ENCODE assay signal across 29 cellular contexts in genomic region chr12:110105159-110105558, GRCh38. TPM values are rescaled to one million over a fixed set of nuclear protein-coding genes. Genes with fewer than 3 reads are reported as not detected.
DNase-seq lines count a peak whose midpoint lies in the region; ATAC-seq, FAIRE-seq and TF ChIP-seq lines count a peak whose summit lies in the region.
"Had no signal": no experiment of that assay in that cellular context is flagged by ENCODE, and none has a peak within 500 bp of the region (broad histone marks: within the 10 kb centered on the region; RNA-seq: fewer than 3 reads in every experiment).

No MANE protein-coding gene starts in this region.

- H3K4me3 ChIP-seq in Loucy (ENCODE audit: low read length, poor library complexity, severe bottlenecking), result no peak overlapping the region
- H3K4me3 ChIP-seq in muscle layer of duodenum (ENCODE audit: low read depth in 1 of 2, low read length in 2 of 2), result no peak overlapping the region
- H3K4me3 ChIP-seq in small intestine (ENCODE audit: low read depth in 1 of 2, low read length in 2 of 2), result no peak overlapping the region
- H3K4me3 ChIP-seq: cardiac muscle cell, dorsolateral prefrontal cortex, mucosa of descending colon had no signal

- H3K36me3 Mint-ChIP-seq in dendritic cell treated with granulocyte-macrophage colony-stimulating factor and Interleukin-4, amounts not matched to agents 40 ng/mL and 50 ng/mL, for 4 days (ENCODE audit: low read depth), result no peaks in the 10 kb centered on the region
- no peaks in the 10 kb centered on the region for H3K36me3 Mint-ChIP-seq in stimulated activated naive B cell treated with anti-CD40 and anti-IgM and Interleukin-4, amounts not matched to agents 10 μg/mL and 1 μg/mL and 100 μg/mL, for 72 hours
- H3K36me3 Mint-ChIP-seq in WTC11, result no peaks in the 10 kb centered on the region
- H3K36me3 Mint-ChIP-seq: stimulated activated effector memory CD8-positive, alpha-beta T cell treated with anti-CD3 and anti-CD28 coated beads, Interleukin-12 subunit alpha, Interleukin-12 subunit beta, amount 100 ng/mL, for 72 hours had no signal

- H3K9me3 ChIP-seq in Loucy (ENCODE audit: insufficient read depth, low read depth, low read length) (no peaks in the 10 kb centered on the region), muscle layer of duodenum (ENCODE audit: control insufficient read depth in 1 of 2, low read length in 2 of 2) (no peaks in the 10 kb centered on the region), small intestine (ENCODE audit: control insufficient read depth, low read depth) (no peaks in the 10 kb centered on the region)
- H3K9me3 ChIP-seq: mucosa of descending colon, testis had no signal

- H3K9me3 Mint-ChIP-seq in dendritic cell treated with granulocyte-macrophage colony-stimulating factor and Interleukin-4, amounts not matched to agents 40 ng/mL and 50 ng/mL, for 4 days, result no peaks in the 10 kb centered on the region
- H3K9me3 Mint-ChIP-seq in stimulated activated naive B cell treated with anti-CD40 and anti-IgM and Interleukin-4, amounts not matched to agents 10 μg/mL and 1 μg/mL and 100 μg/mL, for 72 hours, result no peaks in the 10 kb centered on the region
- peaks cover 4% of the 10 kb centered on the region; the same call in 1 of the 2 replicates for H3K9me3 Mint-ChIP-seq in WTC11
- H3K9me3 Mint-ChIP-seq: activated T-cell treated with anti-CD3 and anti-CD28 coated beads, Interleukin-2, amount 50 U/mL, for 4 hours; neural crest cell; stimulated activated effector memory CD8-positive, alpha-beta T cell treated with anti-CD3 and anti-CD28 coated beads, Interleukin-12 subunit alpha, Interleukin-12 subunit beta, amount 100 ng/mL, for 72 hours had no signal

- H3K4me1 Mint-ChIP-seq in dendritic cell treated with granulocyte-macrophage colony-stimulating factor and Interleukin-4, amounts not matched to agents 40 ng/mL and 50 ng/mL, for 4 days (ENCODE audit: low read depth), result peaks cover 40% of the 10 kb centered on the region
- peaks cover 17 to 24% of the 10 kb centered on the region in 2 donors for H3K4me1 Mint-ChIP-seq in stimulated activated naive B cell treated with anti-CD40 and anti-IgM and Interleukin-4, amounts not matched to agents 10 μg/mL and 1 μg/mL and 100 μg/mL, for 72 hours
- peaks cover 15% of the 10 kb centered on the region for H3K4me1 Mint-ChIP-seq in WTC11

- ATAC-seq in stimulated activated naive B cell treated with anti-CD40 and anti-IgM and Interleukin-4, amounts not matched to agents 10 μg/mL and 1 μg/mL and 100 μg/mL, for 72 hours (replicated peaks), result no peak
- ATAC-seq in WTC11, result no peak
- ATAC-seq: activated T-cell treated with anti-CD3 and anti-CD28 coated beads, Interleukin-2, amount 50 U/mL, for 4 hours; mucosa of descending colon; SK-N-SH treated with all-trans-retinoic acid at 6 μM for 48 hours; stimulated activated effector memory CD8-positive, alpha-beta T cell treated with anti-CD3 and anti-CD28 coated beads, Interleukin-12 subunit alpha, Interleukin-12 subunit beta, amount 100 ng/mL, for 72 hours had no signal

- H3K27me3 ChIP-seq in Loucy (ENCODE audit: insufficient read depth, low read length, poor library complexity, severe bottlenecking) (no peaks in the 10 kb centered on the region), muscle layer of duodenum (ENCODE audit: low read depth, low read length) (no peaks in the 10 kb centered on the region), small intestine (ENCODE audit: control insufficient read depth in 2 of 2, insufficient read depth in 2 of 2, low read length in 2 of 2) (no peaks in the 10 kb centered on the region)
- H3K27me3 ChIP-seq: cardiac muscle cell, dorsolateral prefrontal cortex, testis had no signal

- intact Hi-C loops in dendritic cell treated with granulocyte-macrophage colony-stimulating factor and Interleukin-4, amounts not matched to agents 40 ng/mL and 50 ng/mL, for 4 days (cut with micrococcal nuclease), result loop anchor here (10.0 kb wide), 1 partner anchor 180 kb away; the partner anchor contains the start of gene ATP2A2

- no peak for DNase-seq in stimulated activated naive B cell treated with anti-CD40 and anti-IgM and Interleukin-4, amounts not matched to agents 10 μg/mL and 1 μg/mL and 100 μg/mL, for 72 hours
- no peak for DNase-seq in AG20443 (ENCODE audit: low spot score)
- DNase-seq in urothelium cell line (ENCODE audit: low spot score), result no peak
- DNase-seq in small intestine, result no peak
- DNase-seq in WTC11 (ENCODE audit: low spot score), result no peak
- DNase-seq: activated CD4-positive, alpha-beta T cell treated with anti-CD3 and anti-CD28 coated beads, Interleukin-2, amount 10 ng/mL, durations not matched to agents 24 days and 14 days; activated naive CD4-positive, alpha-beta T cell treated with Interleukin-2 at 50 U/mL for 16 hours; activated T-cell treated with anti-CD3 and anti-CD28 coated beads, Interleukin-2, amount 50 U/mL, for 4 hours; dorsolateral prefrontal cortex; H7; hypothalamus; mucosa of descending colon; NCI-H1048; NCI-H1930; NCI-H69; RPMI8226; stimulated activated CD4-positive, alpha-beta T cell treated with anti-CD3 and anti-CD28 coated beads, Interleukin-2, amount 100 ng/mL, for 48 hours; testis had no signal

- H2AFZ ChIP-seq in Loucy (ENCODE audit: low read length), result 0 out of 2 replicates have a peak overlapping the region, but pooled peaks have one; percentile 66

- no peaks in the 10 kb centered on the region for H3K9me2 ChIP-seq in Loucy (replicated peaks; ENCODE audit: low read depth, low read length)

- H3K27ac ChIP-seq in muscle layer of duodenum (ENCODE audit: low read length) (peak overlapping the region; percentile 70), small intestine (ENCODE audit: low read depth in 1 of 2, low read length in 1 of 2) (peak overlapping the region in 1 of 2 donors; percentile 77)

- TF ChIP-seq CTCF in Loucy (conservative IDR thresholded peaks at IDR 0.05; ENCODE audit: low read length) (no peak), WTC11 (IDR thresholded peaks at IDR 0.05) (no peak)

- peaks cover 3% of the 10 kb centered on the region for H3K4me1 ChIP-seq in Loucy (ENCODE audit: insufficient read depth, low read length, poor library complexity, severe bottlenecking)
- H3K4me1 ChIP-seq in muscle layer of duodenum (ENCODE audit: control insufficient read depth in 1 of 2, insufficient read depth in 2 of 2, low read length in 2 of 2), result peaks cover 0 to 30% of the 10 kb centered on the region in 2 donors
- H3K4me1 ChIP-seq in small intestine (ENCODE audit: control insufficient read depth in 2 of 2, insufficient read depth in 1 of 2, low read depth in 1 of 2, low read length in 1 of 2), result no peaks in the 10 kb centered on the region

- H3K79me2 ChIP-seq in Loucy (ENCODE audit: insufficient read depth, low read length), result no peaks in the 10 kb centered on the region

- no peak overlapping the region for H3K9ac ChIP-seq in Loucy (ENCODE audit: low read depth, low read length, poor library complexity, severe bottlenecking)

- FAIRE-seq in urothelium cell line (lab: Jason Lieb, UNC) (no peak), small intestine (lab: Jason Lieb, UNC) (no peak)
- FAIRE-seq: D721Med, GM12892, islet of Langerhans had no signal

- H3K27me3 Mint-ChIP-seq in dendritic cell treated with granulocyte-macrophage colony-stimulating factor and Interleukin-4, amounts not matched to agents 40 ng/mL and 50 ng/mL, for 4 days, result no peaks in the 10 kb centered on the region
- H3K27me3 Mint-ChIP-seq in stimulated activated naive B cell treated with anti-CD40 and anti-IgM and Interleukin-4, amounts not matched to agents 10 μg/mL and 1 μg/mL and 100 μg/mL, for 72 hours, result no peaks in the 10 kb centered on the region
- peaks cover 4% of the 10 kb centered on the region; the same call in 1 of the 2 replicates for H3K27me3 Mint-ChIP-seq in WTC11 (ENCODE audit: low read depth)

- no peaks in the 10 kb centered on the region for H3K36me3 ChIP-seq in Loucy (ENCODE audit: insufficient read depth, low read length)
- H3K36me3 ChIP-seq in muscle layer of duodenum (ENCODE audit: control insufficient read depth in 1 of 2, insufficient read depth in 2 of 2, low read length in 2 of 2), result no peaks in the 10 kb centered on the region
- H3K36me3 ChIP-seq in small intestine (ENCODE audit: control insufficient read depth in 2 of 2, insufficient read depth in 2 of 2, low read length in 2 of 2), result no peaks in the 10 kb centered on the region
- H3K36me3 ChIP-seq: cardiac muscle cell had no signal

- no peaks in the 10 kb centered on the region for H3F3A ChIP-seq in Loucy (ENCODE audit: low read depth)

- peak overlapping the region; percentile 13 for H3K27ac Mint-ChIP-seq in dendritic cell treated with granulocyte-macrophage colony-stimulating factor and Interleukin-4, amounts not matched to agents 40 ng/mL and 50 ng/mL, for 4 days
- H3K27ac Mint-ChIP-seq in stimulated activated naive B cell treated with anti-CD40 and anti-IgM and Interleukin-4, amounts not matched to agents 10 μg/mL and 1 μg/mL and 100 μg/mL, for 72 hours, result peak overlapping the region; percentile 43
- H3K27ac Mint-ChIP-seq in WTC11, result no peak overlapping the region
- H3K27ac Mint-ChIP-seq: activated CD4-positive, alpha-beta T cell treated with anti-CD3 and anti-CD28 coated beads, Interleukin-2, amount 10 ng/mL, durations not matched to agents 24 days and 14 days; progenitor cell of endocrine pancreas; stimulated activated effector memory CD8-positive, alpha-beta T cell treated with anti-CD3 and anti-CD28 coated beads, Interleukin-12 subunit alpha, Interleukin-12 subunit beta, amount 100 ng/mL, for 72 hours had no signal

- no peak overlapping the region for H3K4me3 Mint-ChIP-seq in dendritic cell treated with granulocyte-macrophage colony-stimulating factor and Interleukin-4, amounts not matched to agents 40 ng/mL and 50 ng/mL, for 4 days
- no peak overlapping the region for H3K4me3 Mint-ChIP-seq in stimulated activated naive B cell treated with anti-CD40 and anti-IgM and Interleukin-4, amounts not matched to agents 10 μg/mL and 1 μg/mL and 100 μg/mL, for 72 hours
- H3K4me3 Mint-ChIP-seq in WTC11, result no peak overlapping the region
- H3K4me3 Mint-ChIP-seq: activated CD4-positive, alpha-beta T cell treated with anti-CD3 and anti-CD28 coated beads, Interleukin-2, amount 10 ng/mL, durations not matched to agents 24 days and 14 days; activated T-cell treated with anti-CD3 and anti-CD28 coated beads, Interleukin-2, amount 50 U/mL, for 4 hours; neural crest cell; stimulated activated effector memory CD8-positive, alpha-beta T cell treated with anti-CD3 and anti-CD28 coated beads, Interleukin-12 subunit alpha, Interleukin-12 subunit beta, amount 100 ng/mL, for 72 hours had no signal

- no peak overlapping the region for H3K4me2 ChIP-seq in Loucy (ENCODE audit: low read depth, low read length, poor library complexity, severe bottlenecking)

- CTCF ChIA-PET in WTC11 (lab: Charles Lee), result interaction anchor here (0.9 to 4.6 kb wide), 2 partner anchors 12 to 326 kb away, joined by 3 to 33 read pairs; no protein-coding TSS in a partner anchor

- H4K20me1 ChIP-seq in Loucy (ENCODE audit: insufficient read depth, low read length, poor library complexity, severe bottlenecking), result no peaks in the 10 kb centered on the region

- POLR2A ChIA-PET in WTC11 (lab: Charles Lee), result no interaction called here

- 45 to 74% (median 53%) methylated on average over 1 of the region's 1 CpG for WGBS in small intestine, 3 donors

RNA-seq across cellular contexts. Expression of gene IFT81, which starts 19.0 kb away (rescaled TPM):
- 1 to 10 TPM in 2 of 3 donors, under 1 TPM in 1; 0.54 to 3.8 (median 1.3) TPM for polyA plus RNA-seq in small intestine
- 9.3 to 10.5 TPM (median 10.4 TPM) in 3 replicates for total RNA-seq in WTC11 (2021)

RNA-seq across cellular contexts. Expression of gene C12orf76, which starts 56.8 kb away (rescaled TPM):
- polyA plus RNA-seq in small intestine, result 10 to 100 TPM in 1 of 3 donors, 1 to 10 TPM in 2; 5.4 to 10.8 (median 5.4) TPM
- total RNA-seq in WTC11 (2021), result 17.6 to 18.6 TPM (median 18.3 TPM) in 3 replicates
